Comparison of ENCODE assay signal across 20 cellular contexts in the genomic region with DNA sequence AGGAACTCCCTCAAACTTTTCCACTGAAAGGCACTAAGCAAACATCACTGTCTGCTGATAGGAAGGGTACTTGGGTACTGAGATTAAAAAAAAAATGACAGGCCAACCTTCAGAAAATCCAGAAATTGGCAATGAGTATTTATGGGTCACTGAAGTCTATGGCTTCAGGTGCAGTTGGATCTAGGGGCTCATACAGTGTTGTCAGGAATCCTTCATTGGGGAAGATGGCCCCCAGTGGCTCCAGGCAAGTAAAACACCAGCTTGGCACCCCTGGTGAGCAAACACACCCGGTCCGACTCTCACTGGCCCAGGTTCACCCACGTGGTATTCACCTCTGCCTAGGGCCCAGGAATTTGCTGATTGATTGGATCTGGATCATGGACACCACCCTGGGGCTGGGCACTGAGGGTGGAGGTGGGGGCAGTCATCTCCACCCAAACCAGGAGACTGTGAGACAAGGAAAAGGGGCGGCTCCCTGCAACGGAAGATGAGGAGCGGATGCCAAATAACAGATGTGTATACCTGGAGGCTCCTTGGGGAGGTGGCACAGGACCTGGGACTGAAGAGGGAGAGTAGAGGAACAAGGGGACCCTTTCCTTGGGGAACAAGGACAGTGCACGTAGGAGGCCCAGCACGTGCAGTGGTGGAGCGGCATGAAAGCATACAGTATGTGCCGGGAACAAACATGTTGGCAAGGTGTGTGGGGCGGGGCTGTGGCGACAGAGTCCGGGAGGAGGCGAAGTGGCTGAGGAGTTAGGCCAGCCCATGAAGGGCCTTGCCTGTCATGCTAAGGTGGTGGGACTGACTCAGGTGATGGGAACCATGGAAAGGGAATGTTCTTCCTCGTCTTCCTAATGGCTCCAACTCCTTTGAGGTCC. TPM values are rescaled to one million over a fixed set of nuclear protein-coding genes. Genes with fewer than 3 reads are reported as not detected.
DNase-seq lines count a peak whose midpoint lies in the region; ATAC-seq and TF ChIP-seq lines count a peak whose summit lies in the region.
"Had no signal": no experiment of that assay in that cellular context is flagged by ENCODE, and none has a peak within 500 bp of the region (broad histone marks: within the 10 kb centered on the region; RNA-seq: fewer than 3 reads in every experiment).

No MANE protein-coding gene starts in this region.

- H3K4me1 ChIP-seq in PC-3 (ENCODE audit: insufficient read depth, low read length) (peaks cover 26% of the 10 kb centered on the region), neuronal stem cell (ENCODE audit: control insufficient read depth in 2 of 2, insufficient read depth in 1 of 2, low read depth in 1 of 2, low read length in 2 of 2) (peaks cover 0 to 12% of the 10 kb centered on the region in 2 donors), ovary (ENCODE audit: insufficient read depth) (peaks cover 19% of the 10 kb centered on the region)

- no peaks in the 10 kb centered on the region for H3K9me2 ChIP-seq in PC-3 (replicated peaks; ENCODE audit: low read length)

- H4K91ac ChIP-seq in neuronal stem cell (ENCODE audit: low read depth, low read length, poor library complexity), result no peak overlapping the region

- no peak for TF ChIP-seq CTCF in AG04450 (IDR thresholded peaks at IDR 0.05; ENCODE audit: low read depth, low read length)
- TF ChIP-seq CTCF in PC-3 (conservative IDR thresholded peaks at IDR 0.05; ENCODE audit: low read depth, low read length), result no peak
- TF ChIP-seq CTCF in ovary (IDR thresholded peaks at IDR 0.05), result no peak

- POLR2A ChIA-PET in AG04450 (lab: Yijun Ruan, JAX), result no interaction called here
- POLR2A ChIA-PET in PC-3 (lab: Charles Lee; ENCODE audit: unreplicated experiment), result no interaction called here

- H3K36me3 ChIP-seq in PC-3 (ENCODE audit: low read depth, low read length) (no peaks in the 10 kb centered on the region), neuronal stem cell (replicated peaks in 1 of 2; ENCODE audit: control insufficient read depth in 2 of 2, insufficient read depth in 2 of 2, low read length in 2 of 2) (no peaks in the 10 kb centered on the region), ovary (no peaks in the 10 kb centered on the region)
- H3K36me3 ChIP-seq: SJSA1 had no signal

- no peak for TF ChIP-seq EP300 in ovary (IDR thresholded peaks at IDR 0.05)

- intact Hi-C loops in PC-3 (cut with micrococcal nuclease), result no loop called here
- intact Hi-C loops in ovary (cut with DNase I), result no loop called here

- H3K79me2 ChIP-seq in PC-3 (ENCODE audit: low read length), result peaks cover 10% of the 10 kb centered on the region

- no CpG with 5 or more reads among the region's 15 CpGs for WGBS in neuronal stem cell (ENCODE audit: extremely low coverage in 2 of 2, insufficient read length in 2 of 2, insufficient replicate concordance in 1 of 2), 2 donors
- WGBS in ovary, 3 donors, result 94 to 95% (median 94%) methylated on average over 15 of the region's 15 CpGs

- H2BK120ac ChIP-seq in neuronal stem cell (ENCODE audit: low read depth, low read length), result no peak overlapping the region

- no peaks in the 10 kb centered on the region for H3K27me3 ChIP-seq in AG04450 (ENCODE audit: control insufficient read depth, insufficient read depth, low read length)
- no peaks in the 10 kb centered on the region for H3K27me3 ChIP-seq in PC-3 (ENCODE audit: low read length)
- no peaks in the 10 kb centered on the region for H3K27me3 ChIP-seq in neuronal stem cell (ENCODE audit: control insufficient read depth in 3 of 3, insufficient read depth in 3 of 3, low read depth in 1 of 3, low read length in 3 of 3)
- no peaks in the 10 kb centered on the region for H3K27me3 ChIP-seq in ovary
- H3K27me3 ChIP-seq: SJSA1 had no signal

- no peak overlapping the region for H2BK5ac ChIP-seq in neuronal stem cell (ENCODE audit: low read length)

- no peak for TF ChIP-seq POLR2A in ovary (IDR thresholded peaks at IDR 0.05)

- H3K14ac ChIP-seq in neuronal stem cell (ENCODE audit: low read length), result no peak overlapping the region

- H3K79me1 ChIP-seq in neuronal stem cell (ENCODE audit: low read depth, low read length), result no peaks in the 10 kb centered on the region

- H4K8ac ChIP-seq in neuronal stem cell (ENCODE audit: low read depth, low read length), result no peak overlapping the region

- no peak overlapping the region for H3K4ac ChIP-seq in neuronal stem cell (ENCODE audit: low read length)

- no peaks in the 10 kb centered on the region for H4K20me1 ChIP-seq in PC-3 (ENCODE audit: low read length)

- H3K4me3 ChIP-seq in AG04450 (ENCODE audit: low read depth, low read length), result no peak overlapping the region
- H3K4me3 ChIP-seq in PC-3 (ENCODE audit: low read length), result no peak overlapping the region
- no peak overlapping the region for H3K4me3 ChIP-seq in neuronal stem cell (ENCODE audit: low read length in 2 of 2)
- H3K4me3 ChIP-seq in ovary, result no peak overlapping the region
- H3K4me3 ChIP-seq: GM12878, SJSA1 had no signal

- H3F3A ChIP-seq in PC-3 (ENCODE audit: low read length, unreplicated experiment), result no peaks in the 10 kb centered on the region

- no peak overlapping the region for H2BK12ac ChIP-seq in neuronal stem cell (ENCODE audit: low read length)

- H2AFZ ChIP-seq in PC-3 (ENCODE audit: low read length), result no peak overlapping the region
- no peak overlapping the region for H2AFZ ChIP-seq in neuronal stem cell (ENCODE audit: low read length)

- H3K23ac ChIP-seq in neuronal stem cell (ENCODE audit: low read depth, low read length, poor library complexity), result no peak overlapping the region

- no peak for ATAC-seq in PC-3
- peak; percentile 35 for ATAC-seq in left lobe of liver
- ATAC-seq in GM18502 (IDR thresholded peaks at IDR 0.05; ENCODE audit: poor library complexity, unreplicated experiment), result no peak
- ATAC-seq: GM12878 had no signal

- no TSS peak for BruUV-seq in PC-3 (replicated peaks; lab: Mats Ljungman, UMichigan)

- H3K4me2 ChIP-seq in PC-3 (ENCODE audit: low read length), result 0 out of 2 replicates have a peak overlapping the region, but pooled peaks have one; percentile 57
- H3K4me2 ChIP-seq in neuronal stem cell (ENCODE audit: insufficient read depth, low read length, poor library complexity, severe bottlenecking), result no peak overlapping the region
- H3K4me2 ChIP-seq: KMS-11 had no signal

- CTCF ChIA-PET in AG04450 (lab: Charles Lee) (no interaction called here), PC-3 (lab: Charles Lee) (no interaction called here)

- no peak overlapping the region for H3K9ac ChIP-seq in PC-3 (ENCODE audit: low read length)
- no peak overlapping the region for H3K9ac ChIP-seq in neuronal stem cell (ENCODE audit: low read depth, low read length, poor library complexity)
- H3K9ac ChIP-seq: KMS-11 had no signal

- H3K18ac ChIP-seq in neuronal stem cell (ENCODE audit: low read length), result peak overlapping the region; percentile 24

- H3K27ac ChIP-seq in AG04450 (ENCODE audit: low read depth, low read length), result peak overlapping the region; percentile 11
- no peak overlapping the region for H3K27ac ChIP-seq in PC-3 (ENCODE audit: low read length)
- no peak overlapping the region for H3K27ac ChIP-seq in neuronal stem cell (replicated peaks; ENCODE audit: low read length)
- no peak overlapping the region for H3K27ac ChIP-seq in ovary
- H3K27ac ChIP-seq: HL-60, KMS-11, SJSA1 had no signal

- DNase-seq in AG04450 (ENCODE audit: low read depth, low spot score) (no peak), PC-3 (no peak), left lobe of liver (ENCODE audit: low spot score) (peak; percentile 67), neuronal stem cell (ENCODE audit: low spot score) (no peak), HPDE6-E6E7 (ENCODE audit: extremely low spot score) (no peak), hepatic stellate cell (ENCODE audit: low spot score) (no peak), ovary (no peak)
- DNase-seq: AML-193; Calu3; CD4-positive, alpha-beta T cell; NCI-H1092; NCI-H187 treated with DMSO at 0.1 percent for 48 hours; NCI-H446 treated with DMSO at 0.1 percent for 48 hours had no signal

- peak overlapping the region; percentile 35 for H2BK15ac ChIP-seq in neuronal stem cell (ENCODE audit: low read length)

- no peak overlapping the region for H2AK5ac ChIP-seq in neuronal stem cell (ENCODE audit: low read depth, low read length)

- H3K9me3 ChIP-seq in AG04450 (ENCODE audit: control insufficient read depth, insufficient read depth, low read length) (no peaks in the 10 kb centered on the region; the same call in 1 of the 2 replicates), PC-3 (ENCODE audit: low read length) (no peaks in the 10 kb centered on the region), neuronal stem cell (replicated peaks in 1 of 2; ENCODE audit: control insufficient read depth in 2 of 2, insufficient read depth in 1 of 2, low read depth in 1 of 2, low read length in 2 of 2) (no peaks in the 10 kb centered on the region), ovary (no peaks in the 10 kb centered on the region)
- H3K9me3 ChIP-seq: SJSA1 had no signal

RNA-seq across cellular contexts. Expression of a gene that starts 4.7 kb away (rescaled TPM):
- polyA plus RNA-seq in AG04450 (2011; rRNA removed) (35.5 and 36.9 TPM in 2 replicates), ovary (10 to 100 TPM; 11.0 to 18.4 TPM)
- polyA minus RNA-seq in AG04450 (2011; rRNA and poly(A)+ RNA removed), result 41.7 and 47.2 TPM in 2 replicates
- total RNA-seq in PC-3 (2014; rRNA removed) (9.6 and 10.8 TPM in 2 replicates), left lobe of liver (44.8 TPM), ovary (10 to 100 TPM in 5 of 7 donors, 1 to 10 TPM in 2; 7.3 to 27.7 (median 15.1) TPM)
- 7.8 TPM for polyA plus RNA-seq in neuronal stem cell (2013, experiment 1 of 2)
- polyA plus RNA-seq in neuronal stem cell (2013, experiment 2 of 2), result 7.5 TPM
- total RNA-seq: A673; CD4-positive, alpha-beta T cell; GM12878; MCF 10A had no signal
- polyA plus RNA-seq: GM12878 had no signal

RNA-seq across cellular contexts. Expression of a gene that starts 25.0 kb away (rescaled TPM):
- polyA plus RNA-seq in AG04450 (2011; rRNA removed), result 13.3 and 14.3 TPM in 2 replicates
- 9.0 and 10.2 TPM in 2 replicates for polyA minus RNA-seq in AG04450 (2011; rRNA and poly(A)+ RNA removed)
- total RNA-seq in PC-3 (2014; rRNA removed), result 41.4 and 48.1 TPM in 2 replicates
- 3.2 TPM for total RNA-seq in left lobe of liver
- polyA plus RNA-seq in neuronal stem cell (2013, experiment 1 of 2), result 10.8 TPM
- polyA plus RNA-seq in neuronal stem cell (2013, experiment 2 of 2), result 11.5 TPM
- total RNA-seq in ovary, result 10 to 100 TPM; 11.3 to 17.3 (median 13.4) TPM
- 10 to 100 TPM in 1 of 2 donors, 1 to 10 TPM in 1; 7.7 to 17.5 TPM for polyA plus RNA-seq in ovary
